8 cellular contexts compared by ENCODE assay signal in the genomic region with DNA sequence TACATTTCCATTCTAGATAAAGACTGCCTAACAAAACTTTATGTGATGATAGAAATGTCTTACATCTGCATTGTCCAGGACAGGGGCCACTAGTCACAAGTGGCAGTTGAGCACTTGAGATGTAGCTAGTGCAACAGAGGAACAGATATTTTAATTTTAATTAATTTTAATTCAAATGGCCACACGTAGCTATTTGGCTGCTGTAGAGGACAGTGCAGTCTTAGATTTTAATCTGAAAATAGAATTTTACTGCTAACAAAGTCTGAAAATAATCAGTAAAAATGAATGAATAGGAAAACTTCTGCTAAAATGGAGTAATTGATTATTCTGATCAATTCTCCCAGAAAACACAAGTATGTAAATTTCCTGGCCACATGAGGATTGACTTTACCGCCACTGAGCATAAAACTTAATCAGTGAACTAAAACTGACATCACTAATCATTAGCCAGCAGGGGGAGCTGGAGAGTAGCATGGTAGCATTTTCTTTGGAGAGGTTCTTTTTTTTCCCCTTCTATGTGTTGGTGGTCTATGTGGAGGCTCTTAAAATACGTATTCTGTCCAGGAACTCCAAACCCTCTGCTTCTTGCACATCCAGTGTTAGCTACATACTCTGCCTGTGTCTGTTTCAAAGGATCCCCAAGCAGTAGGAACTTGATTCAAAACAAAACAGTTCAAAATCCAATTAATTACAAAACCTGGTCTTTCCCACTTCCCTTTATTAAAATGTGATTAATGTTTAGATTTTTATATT.
DNase-seq lines count a peak whose midpoint lies in the region; ATAC-seq and TF ChIP-seq lines count a peak whose summit lies in the region.

No MANE protein-coding gene starts in this region.

- H3K4me3 Mint-ChIP-seq in effector memory CD8-positive, alpha-beta T cell = no peak overlapping the region

- H3K36me3 Mint-ChIP-seq in effector memory CD8-positive, alpha-beta T cell (ENCODE audit: insufficient read depth) = no peaks in the 10 kb centered on the region

- DNase-seq in AG09309 (ENCODE audit: low read depth) (no peak), NCI-H2081 (lab: John Stamatoyannopoulos, UW) (peak; percentile 76 to 84), midbrain (lab: John Stamatoyannopoulos, UW) (peak; percentile 41), superior temporal gyrus (ENCODE audit: extremely low spot score) (peak; percentile 79)
- peak; percentile 37 to 45 (median 42) for DNase-seq in effector memory CD8-positive, alpha-beta T cell

- no peak overlapping the region for H3K4me3 ChIP-seq in AG09309 (ENCODE audit: control insufficient read depth, low read depth, low read length)
- H3K4me3 ChIP-seq in WI38 (ENCODE audit: low read depth, low read length) = no peak overlapping the region

- H3K4me1 Mint-ChIP-seq in effector memory CD8-positive, alpha-beta T cell (ENCODE audit: low read depth in 2 of 2) = no peaks in the 10 kb centered on the region

- no peaks in the 10 kb centered on the region for H3K9me3 Mint-ChIP-seq in effector memory CD8-positive, alpha-beta T cell

- H3K27ac Mint-ChIP-seq in effector memory CD8-positive, alpha-beta T cell = no peak overlapping the region

- peaks cover 2 to 6% of the 10 kb centered on the region in 2 donors for H3K27me3 Mint-ChIP-seq in effector memory CD8-positive, alpha-beta T cell

- TF ChIP-seq CTCF in AG09309 (IDR thresholded peaks at IDR 0.05; ENCODE audit: control insufficient read depth, insufficient read depth, low read depth, low read length, missing control alignments) (peak; percentile 80), WI38 (IDR thresholded peaks at IDR 0.05; ENCODE audit: low read depth, low read length) (peak; percentile 61)

- ATAC-seq in GM18505 (IDR thresholded peaks at IDR 0.05; ENCODE audit: unreplicated experiment) (peak; percentile 56), HG03045 (IDR thresholded peaks at IDR 0.05; ENCODE audit: unreplicated experiment) (peak; percentile 56)
- ATAC-seq in effector memory CD8-positive, alpha-beta T cell (replicated peaks) = peak; percentile 43

- no peak for TF ChIP-seq POLR2A in GM18505 (IDR thresholded peaks at IDR 0.05; ENCODE audit: borderline replicate concordance, extremely low read depth, insufficient read depth, insufficient read length)
